Comparison of ENCODE assay signal across 8 cellular contexts in genomic region chrX:30889147-30890125, GRCh38. TPM values are rescaled to one million over a fixed set of nuclear protein-coding genes. Genes with fewer than 3 reads are reported as not detected.
DNase-seq lines count a peak whose midpoint lies in the region; ATAC-seq, FAIRE-seq and TF ChIP-seq lines count a peak whose summit lies in the region.

A gene with protein sequence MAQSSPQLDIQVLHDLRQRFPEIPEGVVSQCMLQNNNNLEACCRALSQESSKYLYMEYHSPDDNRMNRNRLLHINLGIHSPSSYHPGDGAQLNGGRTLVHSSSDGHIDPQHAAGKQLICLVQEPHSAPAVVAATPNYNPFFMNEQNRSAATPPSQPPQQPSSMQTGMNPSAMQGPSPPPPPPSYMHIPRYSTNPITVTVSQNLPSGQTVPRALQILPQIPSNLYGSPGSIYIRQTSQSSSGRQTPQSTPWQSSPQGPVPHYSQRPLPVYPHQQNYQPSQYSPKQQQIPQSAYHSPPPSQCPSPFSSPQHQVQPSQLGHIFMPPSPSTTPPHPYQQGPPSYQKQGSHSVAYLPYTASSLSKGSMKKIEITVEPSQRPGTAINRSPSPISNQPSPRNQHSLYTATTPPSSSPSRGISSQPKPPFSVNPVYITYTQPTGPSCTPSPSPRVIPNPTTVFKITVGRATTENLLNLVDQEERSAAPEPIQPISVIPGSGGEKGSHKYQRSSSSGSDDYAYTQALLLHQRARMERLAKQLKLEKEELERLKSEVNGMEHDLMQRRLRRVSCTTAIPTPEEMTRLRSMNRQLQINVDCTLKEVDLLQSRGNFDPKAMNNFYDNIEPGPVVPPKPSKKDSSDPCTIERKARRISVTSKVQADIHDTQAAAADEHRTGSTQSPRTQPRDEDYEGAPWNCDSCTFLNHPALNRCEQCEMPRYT (minus strand): TSS chrX:30889254. CDS start chrX:30859588, 29,666 bp downstream.

- TF ChIP-seq CTCF in astrocyte (IDR thresholded peaks at IDR 0.05; ENCODE audit: insufficient read depth, low read depth, low read length) (no peak), uterus (IDR thresholded peaks at IDR 0.05) (no peak)

- H3K36me3 Mint-ChIP-seq in T-helper 2 cell treated with Interferon-gamma antibody and Interleukin-4, amounts not matched to agents 5 μg/mL and 100 μg/mL, for 36 hours (ENCODE audit: low read depth), result peaks cover 8% of the 10 kb centered on the region
- H3K36me3 Mint-ChIP-seq in astrocyte (ENCODE audit: low read depth, unreplicated experiment), result no peaks in the 10 kb centered on the region

- H3K9ac ChIP-seq in astrocyte (ENCODE audit: low read length), result peak within 1 kb of the TSS; percentile 85

- H3K27ac ChIP-seq in astrocyte (ENCODE audit: low read depth, low read length) (peak within 1 kb of the TSS; percentile 67), right cardiac atrium (ENCODE audit: low read length) (peak within 1 kb of the TSS; percentile 83), uterus (peak within 1 kb of the TSS; percentile 80 to 91)

- ATAC-seq in GM18502 (IDR thresholded peaks at IDR 0.05; ENCODE audit: poor library complexity, unreplicated experiment) (peak; percentile 90), HG02970 (IDR thresholded peaks at IDR 0.05; ENCODE audit: low FRiP score, unreplicated experiment) (peak; percentile 83), right cardiac atrium (peak; percentile 98)

- peak within 1 kb of the TSS; percentile 86 for H3K4me3 Mint-ChIP-seq in T-helper 2 cell treated with Interferon-gamma antibody and Interleukin-4, amounts not matched to agents 5 μg/mL and 100 μg/mL, for 36 hours
- peak within 1 kb of the TSS; percentile 91 for H3K4me3 Mint-ChIP-seq in astrocyte (ENCODE audit: unreplicated experiment)

- peaks cover 6% of the 10 kb centered on the region for H4K20me1 ChIP-seq in astrocyte (ENCODE audit: insufficient read depth, low read length)

- H3K36me3 ChIP-seq in astrocyte (ENCODE audit: insufficient read depth, low read length) (no peaks in the 10 kb centered on the region), uterus (no peaks in the 10 kb centered on the region)

- H2AFZ ChIP-seq in astrocyte (ENCODE audit: low read depth, low read length), result peak within 1 kb of the TSS; percentile 84

- peak within 1 kb of the TSS; percentile 92 for H3K4me2 ChIP-seq in astrocyte (ENCODE audit: low read length)

- H3K4me3 ChIP-seq in astrocyte (ENCODE audit: insufficient read depth, low read depth, low read length) (peak within 1 kb of the TSS; percentile 69), right cardiac atrium (ENCODE audit: low read length) (peak within 1 kb of the TSS; percentile 76), uterus (peak within 1 kb of the TSS; percentile 49 to 75)

- H3K9me3 Mint-ChIP-seq in T-helper 2 cell treated with Interferon-gamma antibody and Interleukin-4, amounts not matched to agents 5 μg/mL and 100 μg/mL, for 36 hours, result no peaks in the 10 kb centered on the region
- no peaks in the 10 kb centered on the region for H3K9me3 Mint-ChIP-seq in astrocyte (ENCODE audit: unreplicated experiment)

- H3K27me3 ChIP-seq in astrocyte (ENCODE audit: insufficient read depth, low read length) (no peaks in the 10 kb centered on the region), right cardiac atrium (ENCODE audit: control insufficient read depth, insufficient read depth) (no peaks in the 10 kb centered on the region), uterus (no peaks in the 10 kb centered on the region)

- DNase-seq in NCI-H1930 (lab: John Stamatoyannopoulos, UW), result peak; percentile 92 to 93
- peak; percentile 91 for DNase-seq in T-helper 2 cell treated with Interferon-gamma antibody and Interleukin-4, amounts not matched to agents 5 μg/mL and 100 μg/mL, for 36 hours (ENCODE audit: low spot score)
- DNase-seq in astrocyte (ENCODE audit: low read depth), result peak; percentile 93
- peak; percentile 93 to 98 (median 97) for DNase-seq in right cardiac atrium
- DNase-seq in pulmonary artery endothelial cell (ENCODE audit: low read depth, low spot score), result peak; percentile 89
- DNase-seq in uterus, result peak; percentile 94 to 95

- H3K4me1 Mint-ChIP-seq in T-helper 2 cell treated with Interferon-gamma antibody and Interleukin-4, amounts not matched to agents 5 μg/mL and 100 μg/mL, for 36 hours (ENCODE audit: low read depth), result peaks cover 17% of the 10 kb centered on the region
- H3K4me1 Mint-ChIP-seq in astrocyte (ENCODE audit: low read depth, unreplicated experiment), result peaks cover 1% of the 10 kb centered on the region

- FAIRE-seq in astrocyte (lab: Jason Lieb, UNC), result peak; percentile 55

- H3K9me3 ChIP-seq in astrocyte (ENCODE audit: insufficient read depth, low read depth, low read length) (no peaks in the 10 kb centered on the region), right cardiac atrium (ENCODE audit: control insufficient read depth, low read length) (no peaks in the 10 kb centered on the region), uterus (no peaks in the 10 kb centered on the region)

- peak within 1 kb of the TSS; percentile 97 for H3K27ac Mint-ChIP-seq in T-helper 2 cell treated with Interferon-gamma antibody and Interleukin-4, amounts not matched to agents 5 μg/mL and 100 μg/mL, for 36 hours
- peak within 1 kb of the TSS; percentile 90 for H3K27ac Mint-ChIP-seq in astrocyte (ENCODE audit: unreplicated experiment)

- H3K79me2 ChIP-seq in astrocyte (ENCODE audit: insufficient read depth, low read length), result peaks cover 43% of the 10 kb centered on the region

- H3K4me1 ChIP-seq in astrocyte (ENCODE audit: insufficient read depth, low read length), result peaks cover 7% of the 10 kb centered on the region
- peaks cover 1% of the 10 kb centered on the region for H3K4me1 ChIP-seq in right cardiac atrium (ENCODE audit: control insufficient read depth, insufficient read depth, low read length)
- no peaks in the 10 kb centered on the region for H3K4me1 ChIP-seq in uterus

- under 1% methylated on average over 61 of the region's 62 CpGs for WGBS in right cardiac atrium

- intact Hi-C loops in right cardiac atrium (cut with DNase I), result no loop called here
- intact Hi-C loops in uterus (cut with DNase I; ENCODE audit: low total_unique reads), result no loop called here

- peak; percentile 67 to 72 for TF ChIP-seq POLR2A in uterus (IDR thresholded peaks at IDR 0.05)

- no peaks in the 10 kb centered on the region for H3K27me3 Mint-ChIP-seq in T-helper 2 cell treated with Interferon-gamma antibody and Interleukin-4, amounts not matched to agents 5 μg/mL and 100 μg/mL, for 36 hours (ENCODE audit: low read depth)
- H3K27me3 Mint-ChIP-seq in astrocyte (ENCODE audit: low read depth, unreplicated experiment), result no peaks in the 10 kb centered on the region

RNA-seq across cellular contexts. Expression of the gene that starts here (rescaled TPM):
- total RNA-seq in astrocyte (17.7 and 19.3 TPM in 2 replicates), right cardiac atrium (10 to 100 TPM; 14.7 to 22.0 (median 19.1) TPM), pulmonary artery endothelial cell (6.1 and 6.8 TPM in 2 replicates), uterus (10 to 100 TPM; 21.2 to 51.2 (median 39.2) TPM)
- 6.9 TPM for polyA plus RNA-seq in right cardiac atrium

Comparison
In these comparisons a context has a peak if more than half of its experiments do, and no peak if none do; other contexts are left out.
1. Peak in every context shown above with its lines: DNase-seq, ATAC-seq, H3K4me3 ChIP-seq and H3K27ac ChIP-seq.